ENCODE assay signal across 2 cellular contexts in the genomic region with DNA sequence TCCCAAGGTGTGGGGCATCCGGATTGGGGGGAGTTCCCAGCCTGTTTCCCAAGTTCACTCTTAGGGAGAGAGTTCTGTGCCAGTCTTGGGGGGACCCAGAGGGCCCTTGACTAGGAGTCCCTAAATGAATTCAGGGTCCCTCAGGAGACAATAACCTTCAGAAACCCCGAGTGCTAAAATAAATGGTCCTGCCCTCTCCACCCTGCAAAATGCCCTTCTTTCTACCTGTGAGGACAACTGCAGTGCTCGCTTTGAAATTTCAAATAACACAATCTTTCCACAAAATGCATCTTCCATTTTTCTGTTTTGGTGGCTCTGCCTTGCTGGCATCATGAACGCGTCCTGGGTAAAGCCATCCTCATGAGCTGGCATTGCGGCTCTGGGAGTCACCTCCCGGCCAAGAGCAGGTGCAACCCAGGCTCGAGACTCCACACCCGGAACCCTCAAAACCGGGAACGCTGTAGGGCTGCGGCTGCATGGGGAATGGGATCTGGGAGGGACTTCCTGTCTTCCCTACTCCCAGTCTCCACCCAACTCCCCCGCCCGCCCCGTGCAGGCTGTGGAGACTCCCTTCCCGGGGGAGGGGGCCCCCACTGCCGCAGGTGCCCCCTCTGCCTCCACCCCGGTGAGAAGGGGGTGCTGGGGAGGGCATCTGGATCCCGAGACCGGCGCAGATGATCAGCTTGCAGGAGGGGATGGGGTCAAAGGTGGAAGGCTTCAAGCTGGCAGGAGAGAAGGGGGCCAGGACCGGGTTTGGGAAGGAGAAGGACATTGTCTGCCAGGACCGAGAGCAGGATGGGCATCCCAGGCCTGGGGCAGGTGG.
TF ChIP-seq lines count a peak whose summit lies in the region.

A gene (plus strand): TSS at position 529 of the 823 bp plus-strand sequence. CDS start 845 bp downstream, outside the sequence.

TF ChIP-seq in IMR-90, 13 proteins besides CTCF, POLR2A, EP300 and RAD21 (continued from another document):
- TF ChIP-seq BHLHE40 (IDR thresholded peaks at IDR 0.05; ENCODE audit: low read depth, low read length): no peak
- no peak for TF ChIP-seq MXI1 (IDR thresholded peaks at IDR 0.05; ENCODE audit: borderline replicate concordance, low read depth, low read length)
- peak; percentile 66 for TF ChIP-seq RCOR1 (IDR thresholded peaks at IDR 0.05; ENCODE audit: insufficient replicate concordance, low read length)
- no peak for TF ChIP-seq CHD1 (IDR thresholded peaks at IDR 0.05; ENCODE audit: low read depth, low read length)

TF ChIP-seq in SK-N-SH, 30 proteins besides CTCF, POLR2A, EP300 and RAD21 (continued from another document):
- TF ChIP-seq MXI1 (IDR thresholded peaks at IDR 0.05; ENCODE audit: low read depth, low read length) (peak; percentile 23; the same call in 1 of the 2 replicates), FOSL2 (IDR thresholded peaks at IDR 0.05; ENCODE audit: borderline replicate concordance, low read depth) (no peak; the same call in 1 of the 2 replicates), TAF1 (IDR thresholded peaks at IDR 0.05; ENCODE audit: borderline replicate concordance, low read depth, low read length) (peak; percentile 95), CHD2 (IDR thresholded peaks at IDR 0.05; ENCODE audit: low read length, partially characterized antibody) (peak; percentile 69), GATA2 (CRISPR knock-in tag; IDR thresholded peaks at IDR 0.05) (no peak), FOXJ3 (CRISPR knock-in tag; IDR thresholded peaks at IDR 0.05) (no peak), POLR2AphosphoS5 (IDR thresholded peaks at IDR 0.05; ENCODE audit: low read depth, low read length) (peak; percentile 66; the same call in 1 of the 2 replicates), GABPA (IDR thresholded peaks at IDR 0.05; ENCODE audit: low read depth) (peak; percentile 94), ELF1 (IDR thresholded peaks at IDR 0.05) (peak; percentile 78), NRF1 (IDR thresholded peaks at IDR 0.05; ENCODE audit: low read depth, low read length) (no peak)
- TF ChIP-seq, protein P1, sequence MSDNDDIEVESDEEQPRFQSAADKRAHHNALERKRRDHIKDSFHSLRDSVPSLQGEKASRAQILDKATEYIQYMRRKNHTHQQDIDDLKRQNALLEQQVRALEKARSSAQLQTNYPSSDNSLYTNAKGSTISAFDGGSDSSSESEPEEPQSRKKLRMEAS (IDR thresholded peaks at IDR 0.05; ENCODE audit: low read depth): peak; percentile 84
- TF ChIP-seq, protein P2, sequence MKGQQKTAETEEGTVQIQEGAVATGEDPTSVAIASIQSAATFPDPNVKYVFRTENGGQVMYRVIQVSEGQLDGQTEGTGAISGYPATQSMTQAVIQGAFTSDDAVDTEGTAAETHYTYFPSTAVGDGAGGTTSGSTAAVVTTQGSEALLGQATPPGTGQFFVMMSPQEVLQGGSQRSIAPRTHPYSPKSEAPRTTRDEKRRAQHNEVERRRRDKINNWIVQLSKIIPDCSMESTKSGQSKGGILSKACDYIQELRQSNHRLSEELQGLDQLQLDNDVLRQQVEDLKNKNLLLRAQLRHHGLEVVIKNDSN (IDR thresholded peaks at IDR 0.05; ENCODE audit: borderline replicate concordance, low read depth): peak; percentile 49; the same call in 1 of the 2 replicates
- TF ChIP-seq, protein P3, sequence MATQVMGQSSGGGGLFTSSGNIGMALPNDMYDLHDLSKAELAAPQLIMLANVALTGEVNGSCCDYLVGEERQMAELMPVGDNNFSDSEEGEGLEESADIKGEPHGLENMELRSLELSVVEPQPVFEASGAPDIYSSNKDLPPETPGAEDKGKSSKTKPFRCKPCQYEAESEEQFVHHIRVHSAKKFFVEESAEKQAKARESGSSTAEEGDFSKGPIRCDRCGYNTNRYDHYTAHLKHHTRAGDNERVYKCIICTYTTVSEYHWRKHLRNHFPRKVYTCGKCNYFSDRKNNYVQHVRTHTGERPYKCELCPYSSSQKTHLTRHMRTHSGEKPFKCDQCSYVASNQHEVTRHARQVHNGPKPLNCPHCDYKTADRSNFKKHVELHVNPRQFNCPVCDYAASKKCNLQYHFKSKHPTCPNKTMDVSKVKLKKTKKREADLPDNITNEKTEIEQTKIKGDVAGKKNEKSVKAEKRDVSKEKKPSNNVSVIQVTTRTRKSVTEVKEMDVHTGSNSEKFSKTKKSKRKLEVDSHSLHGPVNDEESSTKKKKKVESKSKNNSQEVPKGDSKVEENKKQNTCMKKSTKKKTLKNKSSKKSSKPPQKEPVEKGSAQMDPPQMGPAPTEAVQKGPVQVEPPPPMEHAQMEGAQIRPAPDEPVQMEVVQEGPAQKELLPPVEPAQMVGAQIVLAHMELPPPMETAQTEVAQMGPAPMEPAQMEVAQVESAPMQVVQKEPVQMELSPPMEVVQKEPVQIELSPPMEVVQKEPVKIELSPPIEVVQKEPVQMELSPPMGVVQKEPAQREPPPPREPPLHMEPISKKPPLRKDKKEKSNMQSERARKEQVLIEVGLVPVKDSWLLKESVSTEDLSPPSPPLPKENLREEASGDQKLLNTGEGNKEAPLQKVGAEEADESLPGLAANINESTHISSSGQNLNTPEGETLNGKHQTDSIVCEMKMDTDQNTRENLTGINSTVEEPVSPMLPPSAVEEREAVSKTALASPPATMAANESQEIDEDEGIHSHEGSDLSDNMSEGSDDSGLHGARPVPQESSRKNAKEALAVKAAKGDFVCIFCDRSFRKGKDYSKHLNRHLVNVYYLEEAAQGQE (IDR thresholded peaks at IDR 0.05; ENCODE audit: low read depth, low read length): 0 out of 2 replicates have a peak, but pooled peaks have one; percentile 52
